7 cellular contexts compared by ENCODE assay signal in the genomic region with DNA sequence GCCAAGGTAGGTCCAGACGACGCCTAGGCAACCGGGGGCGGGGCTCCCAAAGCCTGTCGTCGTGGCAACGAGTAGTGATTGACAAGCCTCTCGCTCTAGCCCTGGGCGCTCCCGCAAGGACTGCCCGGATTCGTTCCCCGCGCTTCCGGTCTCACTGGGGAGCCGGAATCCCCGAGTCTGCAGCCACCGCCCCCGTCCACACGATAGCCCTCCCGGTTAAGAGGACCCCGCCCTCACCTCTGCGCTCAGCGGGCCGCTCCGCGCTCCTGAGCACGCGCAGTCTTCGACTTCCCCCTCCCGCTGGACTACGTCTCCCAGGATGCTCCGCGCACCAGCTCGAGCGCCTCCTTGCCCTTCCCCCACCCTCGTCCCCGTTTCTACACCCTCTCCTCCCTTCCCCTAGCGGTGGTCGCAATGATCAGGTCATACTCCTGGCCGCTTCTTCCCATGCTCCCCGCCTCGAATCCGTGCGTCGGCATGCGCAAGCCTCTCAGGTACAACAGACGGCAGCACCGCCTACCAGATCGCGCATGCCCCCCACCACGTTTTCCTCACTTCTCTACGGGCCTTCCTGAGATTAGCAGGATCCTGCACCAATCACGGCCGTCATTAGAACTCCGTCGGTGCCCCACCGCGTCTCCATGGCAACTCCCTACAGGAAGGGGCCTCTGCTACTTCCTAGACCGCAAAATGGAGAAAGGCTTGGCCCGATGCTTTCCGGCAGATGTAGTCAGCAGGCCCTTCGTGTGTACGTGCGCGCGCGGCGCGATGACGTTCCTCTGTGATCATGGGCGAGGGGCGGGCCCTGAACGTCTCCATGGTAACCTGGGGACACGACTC. TPM values are rescaled to one million over a fixed set of nuclear protein-coding genes. Genes with fewer than 3 reads are reported as not detected.
DNase-seq lines count a peak whose midpoint lies in the region; ATAC-seq and TF ChIP-seq lines count a peak whose summit lies in the region.

Gene MZF1, minus strand, starts transcription at position 518 of the 840 bp plus-strand sequence. CDS start 1,946 bp downstream, outside the sequence.

- no peaks in the 10 kb centered on the region for H3K9me3 Mint-ChIP-seq in chondrocyte (ENCODE audit: low read depth)

- H3K36me3 Mint-ChIP-seq in chondrocyte (ENCODE audit: low read depth), result no peaks in the 10 kb centered on the region

- DNase-seq in chondrocyte (ENCODE audit: low spot score), result peak; percentile 100
- peak; percentile 100 for DNase-seq in left kidney (ENCODE audit: low read depth, low spot score)
- peak; percentile 98 to 99 for DNase-seq in stimulated activated CD4-positive, alpha-beta T cell treated with anti-CD3 and anti-CD28 coated beads, Interleukin-2, amount 100 ng/mL, for 48 hours
- no peak for DNase-seq in stimulated activated naive CD4-positive, alpha-beta T cell (lab: John Stamatoyannopoulos, UW)

- H3K27ac ChIP-seq in VCaP, result peak within 1 kb of the TSS; percentile 99

- H3K4me1 Mint-ChIP-seq in chondrocyte (ENCODE audit: low read depth), result peaks cover 32% of the 10 kb centered on the region

- in situ Hi-C loops in GM18951 (cut with MboI; ENCODE audit: low sequenced_read_pairs, unreplicated experiment), result no loop called here

- peak; percentile 53 for TF ChIP-seq POLR2A in GM18951 (IDR thresholded peaks at IDR 0.05; ENCODE audit: extremely low read depth, insufficient read depth, insufficient read length)

- ATAC-seq in HG03159 (IDR thresholded peaks at IDR 0.05; ENCODE audit: unreplicated experiment), result peak; percentile 57

- H3K27ac Mint-ChIP-seq in chondrocyte (ENCODE audit: unreplicated experiment), result peak within 1 kb of the TSS; percentile 99

- H3K4me3 Mint-ChIP-seq in chondrocyte (ENCODE audit: unreplicated experiment), result peak within 1 kb of the TSS; percentile 85

- H3K27me3 Mint-ChIP-seq in chondrocyte (ENCODE audit: low read depth), result no peaks in the 10 kb centered on the region

- TF ChIP-seq CTCF in VCaP (conservative IDR thresholded peaks at IDR 0.05) (no peak), chondrocyte (IDR thresholded peaks at IDR 0.05) (peak; percentile 65)

RNA-seq across cellular contexts. Expression of gene MZF1, which starts in this region (rescaled TPM):
- total RNA-seq in chondrocyte, result 15.2 to 22.3 TPM (median 15.8 TPM) in 3 replicates

Comparison
In these comparisons a context has a peak if more than half of its experiments do, and no peak if none do; other contexts are left out.
1. DNase-seq: peak in chondrocyte (single experiment), left kidney (single experiment) and stimulated activated CD4-positive, alpha-beta T cell treated with anti-CD3 and anti-CD28 coated beads, Interleukin-2, amount 100 ng/mL, for 48 hours (2 of 2); none in stimulated activated naive CD4-positive, alpha-beta T cell (0 of 6).